1 cellular context compared by ENCODE assay signal in the genomic region with DNA sequence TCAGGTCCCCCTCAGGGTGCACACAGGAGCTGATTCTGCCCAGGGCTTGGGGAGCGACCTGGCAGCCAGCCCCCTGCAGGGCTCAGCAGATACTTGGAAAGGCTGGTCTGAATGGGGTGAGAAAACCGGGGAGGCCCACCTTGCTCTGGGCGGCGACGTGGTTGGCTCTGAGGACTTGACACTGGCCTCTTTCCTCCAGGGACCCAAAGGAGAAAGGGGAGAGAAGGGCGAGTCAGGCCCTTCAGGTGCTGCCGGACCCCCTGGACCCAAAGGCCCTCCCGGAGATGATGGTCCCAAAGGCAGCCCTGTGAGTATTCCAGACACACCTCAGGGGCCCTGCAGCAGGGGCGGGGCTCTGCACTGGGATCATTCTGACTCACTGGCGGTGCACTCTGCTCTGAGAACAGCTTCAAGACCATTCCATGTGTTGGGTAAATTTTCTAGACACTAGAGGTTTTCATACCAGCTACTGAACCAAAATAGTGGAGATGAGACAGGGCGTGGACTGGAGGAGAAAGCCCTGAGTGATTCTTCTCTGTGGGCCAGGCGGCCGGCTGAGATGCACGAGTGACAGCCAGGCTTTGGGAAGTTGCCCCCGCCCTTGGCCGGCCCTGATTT.
TF ChIP-seq lines count a peak whose summit lies in the region.

No MANE protein-coding gene starts in this region.

TF ChIP-seq in H1, 55 proteins besides CTCF, POLR2A, EP300 and RAD21:
- TF ChIP-seq GTF2F1 (IDR thresholded peaks at IDR 0.05; ENCODE audit: borderline replicate concordance, low read depth, low read length) = no peak
- no peak for TF ChIP-seq SIRT6 (IDR thresholded peaks at IDR 0.05; ENCODE audit: low read length)
